In genomic region chr10:97529685-97530465, GRCh38 we compare ENCODE assay signal across 1 cellular context.
TF ChIP-seq lines count a peak whose summit lies in the region.

No MANE protein-coding gene starts in this region.

TF ChIP-seq in HepG2, 621 proteins besides CTCF, POLR2A, EP300 and RAD21:
- TF ChIP-seq DPF2 (CRISPR knock-in tag; IDR thresholded peaks at IDR 0.05; ENCODE audit: borderline replicate concordance, low read depth) (no peak), REXO4 (CRISPR knock-in tag; IDR thresholded peaks at IDR 0.05; ENCODE audit: borderline replicate concordance) (no peak), MAX (IDR thresholded peaks at IDR 0.05) (peak; percentile 34; the same call in 1 of the 2 replicates), ZNF292 (CRISPR knock-in tag; IDR thresholded peaks at IDR 0.05; ENCODE audit: borderline replicate concordance, low read depth) (peak; percentile 41; the same call in 1 of the 2 replicates), ZNF687 (CRISPR knock-in tag; IDR thresholded peaks at IDR 0.05) (peak; percentile 48), STAT5B (CRISPR knock-in tag; IDR thresholded peaks at IDR 0.05) (no peak), ZNF24 (IDR thresholded peaks at IDR 0.05) (peak; percentile 86), UBTF (CRISPR knock-in tag; IDR thresholded peaks at IDR 0.05) (0 out of 2 replicates have a peak, but pooled peaks have one; percentile 22)
